Comparison of ENCODE assay signal across 1 cellular context in the genomic region with DNA sequence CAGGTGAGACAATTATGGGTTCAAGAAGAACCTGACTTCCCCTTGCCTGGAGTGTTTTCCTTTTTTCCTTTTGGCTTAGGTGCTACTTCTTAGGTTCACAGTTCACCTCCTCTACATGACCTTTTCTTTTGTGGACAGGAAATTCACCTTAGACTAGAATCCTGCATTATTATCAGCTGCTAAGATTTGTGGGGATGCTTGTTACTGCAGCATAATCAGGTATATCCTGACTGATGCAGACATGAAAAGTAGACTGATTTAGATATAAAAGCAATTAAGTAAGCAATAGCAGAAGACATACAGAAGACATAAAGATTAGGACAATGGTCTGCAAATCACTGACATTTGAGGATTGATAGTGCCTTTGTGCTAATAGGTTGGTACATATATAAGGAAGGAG.
TF ChIP-seq lines count a peak whose summit lies in the region.

No MANE protein-coding gene starts in this region.

TF ChIP-seq in HEK293, 187 proteins besides CTCF, POLR2A, EP300 and RAD21 (continued from another document):
- TF ChIP-seq, protein P1, sequence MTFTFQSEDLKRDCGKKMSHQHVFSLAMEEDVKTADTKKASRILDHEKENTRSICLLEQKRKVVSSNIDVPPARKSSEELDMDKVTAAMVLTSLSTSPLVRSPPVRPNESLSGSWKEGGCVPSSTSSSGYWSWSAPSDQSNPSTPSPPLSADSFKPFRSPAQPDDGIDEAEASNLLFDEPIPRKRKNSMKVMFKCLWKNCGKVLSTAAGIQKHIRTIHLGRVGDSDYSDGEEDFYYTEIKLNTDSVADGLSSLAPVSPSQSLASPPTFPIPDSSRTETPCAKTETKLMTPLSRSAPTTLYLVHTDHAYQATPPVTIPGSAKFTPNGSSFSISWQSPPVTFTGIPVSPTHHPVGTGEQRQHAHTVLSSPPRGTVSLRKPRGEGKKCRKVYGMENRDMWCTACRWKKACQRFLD (tag by site-specific recombination; IDR thresholded peaks at IDR 0.05) = no peak
- TF ChIP-seq ZNF202 (tag by site-specific recombination; IDR thresholded peaks at IDR 0.05; ENCODE audit: borderline replicate concordance) (no peak), ZNF624 (tag by site-specific recombination; IDR thresholded peaks at IDR 0.05) (no peak), RBAK (tag by site-specific recombination; IDR thresholded peaks at IDR 0.05) (peak; percentile 56; the same call in 1 of the 2 replicates)
- TF ChIP-seq, protein P2, sequence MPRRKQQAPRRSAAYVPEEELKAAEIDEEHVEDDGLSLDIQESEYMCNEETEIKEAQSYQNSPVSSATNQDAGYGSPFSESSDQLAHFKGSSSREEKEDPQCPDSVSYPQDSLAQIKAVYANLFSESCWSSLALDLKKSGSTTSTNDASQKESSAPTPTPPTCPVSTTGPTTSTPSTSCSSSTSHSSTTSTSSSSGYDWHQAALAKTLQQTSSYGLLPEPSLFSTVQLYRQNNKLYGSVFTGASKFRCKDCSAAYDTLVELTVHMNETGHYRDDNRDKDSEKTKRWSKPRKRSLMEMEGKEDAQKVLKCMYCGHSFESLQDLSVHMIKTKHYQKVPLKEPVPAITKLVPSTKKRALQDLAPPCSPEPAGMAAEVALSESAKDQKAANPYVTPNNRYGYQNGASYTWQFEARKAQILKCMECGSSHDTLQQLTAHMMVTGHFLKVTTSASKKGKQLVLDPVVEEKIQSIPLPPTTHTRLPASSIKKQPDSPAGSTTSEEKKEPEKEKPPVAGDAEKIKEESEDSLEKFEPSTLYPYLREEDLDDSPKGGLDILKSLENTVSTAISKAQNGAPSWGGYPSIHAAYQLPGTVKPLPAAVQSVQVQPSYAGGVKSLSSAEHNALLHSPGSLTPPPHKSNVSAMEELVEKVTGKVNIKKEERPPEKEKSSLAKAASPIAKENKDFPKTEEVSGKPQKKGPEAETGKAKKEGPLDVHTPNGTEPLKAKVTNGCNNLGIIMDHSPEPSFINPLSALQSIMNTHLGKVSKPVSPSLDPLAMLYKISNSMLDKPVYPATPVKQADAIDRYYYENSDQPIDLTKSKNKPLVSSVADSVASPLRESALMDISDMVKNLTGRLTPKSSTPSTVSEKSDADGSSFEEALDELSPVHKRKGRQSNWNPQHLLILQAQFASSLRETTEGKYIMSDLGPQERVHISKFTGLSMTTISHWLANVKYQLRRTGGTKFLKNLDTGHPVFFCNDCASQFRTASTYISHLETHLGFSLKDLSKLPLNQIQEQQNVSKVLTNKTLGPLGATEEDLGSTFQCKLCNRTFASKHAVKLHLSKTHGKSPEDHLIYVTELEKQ (tag by site-specific recombination; IDR thresholded peaks at IDR 0.05; ENCODE audit: borderline replicate concordance) = no peak
TF ChIP-seq in HEK293: peak in this region for 1.
